ENCODE assay signal across 17 cellular contexts in the genomic region with DNA sequence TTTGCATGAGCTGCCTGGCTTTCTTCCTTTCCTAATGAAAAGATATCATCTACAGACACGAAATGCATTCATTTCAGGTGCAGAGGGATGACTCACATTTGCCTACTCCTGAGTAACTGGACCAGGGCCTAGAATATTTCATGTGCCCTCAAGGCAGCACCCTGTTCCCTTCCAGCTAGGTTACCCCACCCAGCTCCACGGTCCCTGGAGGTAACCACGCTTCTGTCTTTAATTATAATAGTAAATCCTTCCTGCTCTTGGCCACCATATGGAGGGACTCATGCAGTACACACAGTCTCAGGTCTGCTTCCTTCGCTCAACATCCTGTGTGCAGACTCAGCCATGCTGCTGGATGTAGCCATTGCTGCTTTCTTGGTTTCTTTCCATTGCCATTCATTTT. TPM values are rescaled to one million over a fixed set of nuclear protein-coding genes. Genes with fewer than 3 reads are reported as not detected.
A peak's percentile ranks its signal among the peaks of the same experiment; 100 is the strongest.
DNase-seq lines count a peak whose midpoint lies in the region; ATAC-seq and TF ChIP-seq lines count a peak whose summit lies in the region.
"Had no signal": no experiment of that assay in that cellular context is flagged by ENCODE, and none has a peak within 500 bp of the region (broad histone marks: within the 10 kb centered on the region; RNA-seq: fewer than 3 reads in every experiment).

No MANE protein-coding gene starts in this region.

- no peak for TF ChIP-seq CTCF in mammary epithelial cell (conservative IDR thresholded peaks at IDR 0.05 in 1 of 2, IDR thresholded peaks at IDR 0.05 in 1 of 2; ENCODE audit: extremely low read depth in 1 of 2, insufficient read depth in 1 of 2, low read depth in 1 of 2, low read length in 2 of 2)
- no peak for TF ChIP-seq CTCF in testis (IDR thresholded peaks at IDR 0.05)
- TF ChIP-seq CTCF in gastroesophageal sphincter (IDR thresholded peaks at IDR 0.05), result no peak
- no peak for TF ChIP-seq CTCF in Caco-2 (IDR thresholded peaks at IDR 0.05; ENCODE audit: insufficient read depth in 1 of 2, low read depth in 1 of 2, low read length in 1 of 2, severe bottlenecking in 1 of 2, unreplicated experiment in 1 of 2)

- H3K9ac ChIP-seq in mammary epithelial cell (ENCODE audit: insufficient read depth, low read length), result no peak overlapping the region
- H3K9ac ChIP-seq: BLaER1 had no signal

- no peak for DNase-seq in activated naive CD4-positive, alpha-beta T cell treated with anti-CD3 and anti-CD28 coated beads, Interleukin-2, amount 50 U/mL, for 72 hours (ENCODE audit: low spot score in 2 of 2)
- no peak for DNase-seq in activated naive CD4-positive, alpha-beta T cell treated with Interleukin-2 at 50 U/mL for 16 hours
- DNase-seq in NCI-H226 (peak; percentile 53), mammary epithelial cell (peak; percentile 85), testis (no peak), Caco-2 (no peak)
- no peak for DNase-seq in stimulated activated naive B cell treated with anti-CD40 and anti-IgM and Interleukin-4, amounts not matched to agents 10 μg/mL and 1 μg/mL and 100 μg/mL, for 72 hours
- DNase-seq: DMS79 treated with DMSO at 0.1 percent for 48 hours, NCI-H1092 treated with DMSO at 0.1 percent for 48 hours, NCI-H2227 treated with DMSO at 0.1 percent for 48 hours, nephron progenitor cell, retina, T-cell had no signal

- H3K4me1 Mint-ChIP-seq in stimulated activated naive B cell treated with anti-CD40 and anti-IgM and Interleukin-4, amounts not matched to agents 10 μg/mL and 1 μg/mL and 100 μg/mL, for 72 hours, result peaks cover 21 to 38% of the 10 kb centered on the region in 2 donors
- no peaks in the 10 kb centered on the region for H3K4me1 Mint-ChIP-seq in Caco-2 (ENCODE audit: low read depth, unreplicated experiment)
- H3K4me1 Mint-ChIP-seq: central memory CD8-positive, alpha-beta T cell had no signal

- dilution Hi-C loops in mammary epithelial cell (cut with HindIII; ENCODE audit: low sequenced_read_pairs), result loop anchor here (10.0 kb wide), 1 partner anchor 321 kb away; no protein-coding TSS in a partner anchor

- in situ Hi-C loops in mammary epithelial cell (cut with MboI; ENCODE audit: low sequenced_read_pairs in 2 of 2), result no loop called here

- no peaks in the 10 kb centered on the region for H3K36me3 ChIP-seq in mammary epithelial cell (ENCODE audit: insufficient read depth, low read length)
- no peaks in the 10 kb centered on the region for H3K36me3 ChIP-seq in testis (ENCODE audit: low read depth, missing control alignments)
- H3K36me3 ChIP-seq in gastroesophageal sphincter, result no peaks in the 10 kb centered on the region
- H3K36me3 ChIP-seq in Caco-2 (ENCODE audit: control insufficient read depth, insufficient read depth, low read length), result no peaks in the 10 kb centered on the region
- H3K36me3 ChIP-seq: BLaER1 had no signal

- no peak overlapping the region for H3K4me3 ChIP-seq in mammary epithelial cell (replicated peaks in 1 of 3; ENCODE audit: insufficient read depth in 1 of 3, low read depth in 2 of 3, low read length in 3 of 3)
- no peak overlapping the region for H3K4me3 ChIP-seq in testis
- H3K4me3 ChIP-seq in gastroesophageal sphincter, result no peak overlapping the region
- no peak overlapping the region for H3K4me3 ChIP-seq in Caco-2 (ENCODE audit: low read depth, low read length)
- H3K4me3 ChIP-seq: BLaER1 had no signal

- H3K27ac Mint-ChIP-seq in activated naive CD4-positive, alpha-beta T cell treated with anti-CD3 and anti-CD28 coated beads, Interleukin-2, amount 50 U/mL, for 72 hours, result no peak overlapping the region
- no peak overlapping the region for H3K27ac Mint-ChIP-seq in stimulated activated naive B cell treated with anti-CD40 and anti-IgM and Interleukin-4, amounts not matched to agents 10 μg/mL and 1 μg/mL and 100 μg/mL, for 72 hours
- no peak overlapping the region for H3K27ac Mint-ChIP-seq in Caco-2 (ENCODE audit: unreplicated experiment)
- H3K27ac Mint-ChIP-seq: nephron progenitor cell, T-cell, WTC11 had no signal

- H2AFZ ChIP-seq in mammary epithelial cell (ENCODE audit: low read depth, low read length), result no peak overlapping the region

- BruUV-seq in mammary epithelial cell (replicated peaks; lab: Mats Ljungman, UMichigan) (no TSS peak), Caco-2 (replicated peaks; lab: Mats Ljungman, UMichigan) (no TSS peak)

- POLR2A ChIA-PET in Caco-2 (lab: Charles Lee), result interaction anchor here (0.5 to 0.6 kb wide), 2 partner anchors 8 to 27 kb away, joined by 3 to 4 read pairs; partner anchors contain the start of gene NADSYN1

- no peak overlapping the region for H3K4me3 Mint-ChIP-seq in stimulated activated naive B cell treated with anti-CD40 and anti-IgM and Interleukin-4, amounts not matched to agents 10 μg/mL and 1 μg/mL and 100 μg/mL, for 72 hours
- H3K4me3 Mint-ChIP-seq in Caco-2 (ENCODE audit: unreplicated experiment), result no peak overlapping the region
- H3K4me3 Mint-ChIP-seq: central memory CD8-positive, alpha-beta T cell; nephron progenitor cell; T-cell; WTC11 had no signal

- H3K9me3 Mint-ChIP-seq in activated naive CD4-positive, alpha-beta T cell treated with anti-CD3 and anti-CD28 coated beads, Interleukin-2, amount 50 U/mL, for 72 hours, result no peaks in the 10 kb centered on the region
- H3K9me3 Mint-ChIP-seq in stimulated activated naive B cell treated with anti-CD40 and anti-IgM and Interleukin-4, amounts not matched to agents 10 μg/mL and 1 μg/mL and 100 μg/mL, for 72 hours, result peaks cover 0 to 1% of the 10 kb centered on the region in 2 donors
- H3K9me3 Mint-ChIP-seq in Caco-2 (ENCODE audit: unreplicated experiment), result no peaks in the 10 kb centered on the region
- H3K9me3 Mint-ChIP-seq: central memory CD8-positive, alpha-beta T cell; T-cell had no signal

- peaks cover 0 to 6% of the 10 kb centered on the region in 2 donors for H3K27me3 Mint-ChIP-seq in stimulated activated naive B cell treated with anti-CD40 and anti-IgM and Interleukin-4, amounts not matched to agents 10 μg/mL and 1 μg/mL and 100 μg/mL, for 72 hours
- H3K27me3 Mint-ChIP-seq in Caco-2 (ENCODE audit: insufficient read depth, unreplicated experiment), result peaks cover 3% of the 10 kb centered on the region
- H3K27me3 Mint-ChIP-seq: central memory CD8-positive, alpha-beta T cell had no signal

- H3K27me3 ChIP-seq in mammary epithelial cell (ENCODE audit: insufficient read depth, low read length), result no peaks in the 10 kb centered on the region
- H3K27me3 ChIP-seq in testis, result no peaks in the 10 kb centered on the region
- peaks cover 15% of the 10 kb centered on the region for H3K27me3 ChIP-seq in gastroesophageal sphincter
- no peaks in the 10 kb centered on the region for H3K27me3 ChIP-seq in Caco-2 (replicated peaks; ENCODE audit: control insufficient read depth, insufficient read depth, low read length)
- H3K27me3 ChIP-seq: BLaER1 had no signal

- ATAC-seq in activated naive CD4-positive, alpha-beta T cell treated with anti-CD3 and anti-CD28 coated beads, Interleukin-2, amount 50 U/mL, for 72 hours, result peak; percentile 59 to 61
- peak; percentile 58 to 60 for ATAC-seq in stimulated activated naive B cell treated with anti-CD40 and anti-IgM and Interleukin-4, amounts not matched to agents 10 μg/mL and 1 μg/mL and 100 μg/mL, for 72 hours (replicated peaks)
- ATAC-seq in gastroesophageal sphincter, result no peak
- ATAC-seq: T-cell had no signal

- H3K27ac ChIP-seq in mammary epithelial cell (ENCODE audit: insufficient read depth, low read depth, low read length) (no peak overlapping the region), testis (no peak overlapping the region), gastroesophageal sphincter (no peak overlapping the region)
- H3K27ac ChIP-seq: BLaER1 had no signal

- H3K36me3 Mint-ChIP-seq in activated naive CD4-positive, alpha-beta T cell treated with anti-CD3 and anti-CD28 coated beads, Interleukin-2, amount 50 U/mL, for 72 hours, result no peaks in the 10 kb centered on the region
- H3K36me3 Mint-ChIP-seq in stimulated activated naive B cell treated with anti-CD40 and anti-IgM and Interleukin-4, amounts not matched to agents 10 μg/mL and 1 μg/mL and 100 μg/mL, for 72 hours, result no peaks in the 10 kb centered on the region
- H3K36me3 Mint-ChIP-seq in Caco-2 (ENCODE audit: insufficient read depth, unreplicated experiment), result no peaks in the 10 kb centered on the region
- H3K36me3 Mint-ChIP-seq: T-cell, WTC11 had no signal

- CTCF ChIA-PET in mammary epithelial cell (lab: Charles Lee; ENCODE audit: low non-redundant PET) (no interaction called here), Caco-2 (lab: Charles Lee) (interaction anchor here (0.6 to 1.6 kb wide), 6 partner anchors 9 to 472 kb away, joined by 3 to 10 read pairs (median 3); no protein-coding TSS in a partner anchor)

- H3K4me1 ChIP-seq in mammary epithelial cell (ENCODE audit: insufficient read depth, low read length) (peaks cover 29% of the 10 kb centered on the region), testis (peaks cover 20% of the 10 kb centered on the region), gastroesophageal sphincter (no peaks in the 10 kb centered on the region), Caco-2 (no peaks in the 10 kb centered on the region)
- H3K4me1 ChIP-seq: BLaER1 had no signal

- no peak overlapping the region for H3K4me2 ChIP-seq in mammary epithelial cell (ENCODE audit: insufficient read depth, low read depth, low read length)
- H3K4me2 ChIP-seq: BLaER1 had no signal

- no peak for TF ChIP-seq EP300 in gastroesophageal sphincter (IDR thresholded peaks at IDR 0.05)

- intact Hi-C loops in mammary epithelial cell (cut with micrococcal nuclease), result no loop called here
- intact Hi-C loops in testis (cut with DNase I; ENCODE audit: low total_unique reads), result no loop called here
- intact Hi-C loops in Caco-2 (cut with micrococcal nuclease; ENCODE audit: unreplicated experiment), result no loop called here

- H3K9me3 ChIP-seq in mammary epithelial cell (replicated peaks; ENCODE audit: insufficient read depth, low read length) (no peaks in the 10 kb centered on the region), testis (no peaks in the 10 kb centered on the region), gastroesophageal sphincter (peaks cover 0 to 13% (median 0%) of the 10 kb centered on the region in 3 donors), Caco-2 (no peaks in the 10 kb centered on the region)
- H3K9me3 ChIP-seq: BLaER1 had no signal

- H3K79me2 ChIP-seq in mammary epithelial cell (ENCODE audit: insufficient read depth, low read length), result no peaks in the 10 kb centered on the region

- TF ChIP-seq POLR2A in testis (IDR thresholded peaks at IDR 0.05) (no peak), gastroesophageal sphincter (IDR thresholded peaks at IDR 0.05) (no peak)

- 21% methylated on average over 4 of the region's 4 CpGs for WGBS in mammary epithelial cell (ENCODE audit: low coverage, missing lambda C conversion rate)
- 73 to 86% methylated on average over 4 of the region's 4 CpGs for WGBS in testis, 2 donors
- 52 to 62% methylated on average over 4 of the region's 4 CpGs for WGBS in gastroesophageal sphincter (ENCODE audit: low coverage in 1 of 2), 2 donors

- H4K20me1 ChIP-seq in mammary epithelial cell (ENCODE audit: insufficient read depth, low read length), result no peaks in the 10 kb centered on the region
- H4K20me1 ChIP-seq: BLaER1 had no signal

RNA-seq across cellular contexts. Expression of gene DHCR7, which starts 22.3 kb away (rescaled TPM):
- 10 to 100 TPM; 41.4 to 54.1 TPM for total RNA-seq in activated naive CD4-positive, alpha-beta T cell treated with anti-CD3 and anti-CD28 coated beads, Interleukin-2, amount 50 U/mL, for 72 hours
- total RNA-seq in mammary epithelial cell, result 100 to 1,000 TPM in 1 of 2 donors, 10 to 100 TPM in 1; 62.8 to 231 TPM
- 173 TPM for polyA plus RNA-seq in mammary epithelial cell
- polyA minus RNA-seq in mammary epithelial cell, result 402 TPM
- total RNA-seq in testis, result 100 to 1,000 TPM in 1 of 2 donors, 10 to 100 TPM in 1; 54.2 to 101 TPM
- 65.3 TPM for polyA plus RNA-seq in testis (ENCODE audit: insufficient read depth, low read depth, low replicate concordance)
- total RNA-seq in gastroesophageal sphincter, result 10 to 100 TPM in 1 of 4 donors, 1 to 10 TPM in 3; 5.0 to 10.3 (median 8.0) TPM
- 344 and 371 TPM in 2 replicates for total RNA-seq in Caco-2 (2022)

RNA-seq across cellular contexts. Expression of gene NADSYN1, which starts 27.2 kb away (rescaled TPM):
- 100 to 1,000 TPM; 102 to 135 TPM for total RNA-seq in activated naive CD4-positive, alpha-beta T cell treated with anti-CD3 and anti-CD28 coated beads, Interleukin-2, amount 50 U/mL, for 72 hours
- 100 to 1,000 TPM in 1 of 2 donors, 10 to 100 TPM in 1; 84.9 to 103 TPM for total RNA-seq in mammary epithelial cell
- 45.9 TPM for polyA plus RNA-seq in mammary epithelial cell
- 51.4 TPM for polyA minus RNA-seq in mammary epithelial cell
- total RNA-seq in testis, result 10 to 100 TPM; 75.7 to 91.2 TPM
- 79.4 TPM for polyA plus RNA-seq in testis (ENCODE audit: insufficient read depth, low read depth, low replicate concordance)
- total RNA-seq in gastroesophageal sphincter, result 10 to 100 TPM; 21.6 to 62.0 (median 41.8) TPM
- 91.3 and 101 TPM in 2 replicates for total RNA-seq in Caco-2 (2022)

Comparison
In these comparisons a context has a peak if more than half of its experiments do, and no peak if none do; other contexts are left out.
1. DNase-seq: peak in NCI-H226 (single experiment) and mammary epithelial cell (single experiment); none in activated naive CD4-positive, alpha-beta T cell treated with anti-CD3 and anti-CD28 coated beads, Interleukin-2, amount 50 U/mL, for 72 hours (0 of 2), activated naive CD4-positive, alpha-beta T cell treated with Interleukin-2 at 50 U/mL for 16 hours (single experiment), stimulated activated naive B cell treated with anti-CD40 and anti-IgM and Interleukin-4, amounts not matched to agents 10 μg/mL and 1 μg/mL and 100 μg/mL, for 72 hours (single experiment), testis (single experiment) and Caco-2 (0 of 2).